In genomic region chr4:40438384-40439026, GRCh38 we compare ENCODE assay signal across 14 cellular contexts.
"Had no signal": no experiment of that assay in that cellular context is flagged by ENCODE, and none has a peak within 500 bp of the region (broad histone marks: within the 10 kb centered on the region; RNA-seq: fewer than 3 reads in every experiment).

No MANE protein-coding gene starts in this region.

- H3K4me3 Mint-ChIP-seq: activated CD4-positive, alpha-beta memory T cell treated with anti-CD3 and anti-CD28 coated beads for 36 hours; memory B cell; natural killer cell treated with Interleukin-12 subunit alpha and Interleukin-12 subunit beta and Interleukin-15 and Interleukin-18, amount 100 ng/mL, for 72 hours; stimulated activated naive B cell treated with anti-CD40 and anti-IgM and Interleukin-4, amounts not matched to agents 10 μg/mL and 1 μg/mL and 100 μg/mL, for 72 hours had no signal

- H3K27me3 Mint-ChIP-seq: memory B cell; stimulated activated naive B cell treated with anti-CD40 and anti-IgM and Interleukin-4, amounts not matched to agents 10 μg/mL and 1 μg/mL and 100 μg/mL, for 72 hours had no signal

- H3K27ac Mint-ChIP-seq: activated CD4-positive, alpha-beta memory T cell treated with anti-CD3 and anti-CD28 coated beads for 36 hours; memory B cell; natural killer cell treated with Interleukin-12 subunit alpha and Interleukin-12 subunit beta and Interleukin-15 and Interleukin-18, amount 100 ng/mL, for 72 hours; stimulated activated naive B cell treated with anti-CD40 and anti-IgM and Interleukin-4, amounts not matched to agents 10 μg/mL and 1 μg/mL and 100 μg/mL, for 72 hours had no signal

- H3K27me3 ChIP-seq: cardiac muscle cell, tibial artery, vagina had no signal

- ATAC-seq: activated CD4-positive, CD25-positive, alpha-beta regulatory T cell treated with anti-CD3 and anti-CD28 coated beads, Interleukin-2, amount 50 U/mL, for 24 hours; stimulated activated naive B cell treated with anti-CD40 and anti-IgM and Interleukin-4, amounts not matched to agents 10 μg/mL and 1 μg/mL and 100 μg/mL, for 72 hours had no signal

- H3K9me3 Mint-ChIP-seq: memory B cell; natural killer cell treated with Interleukin-12 subunit alpha and Interleukin-12 subunit beta and Interleukin-15 and Interleukin-18, amount 100 ng/mL, for 72 hours had no signal

- H3K36me3 Mint-ChIP-seq: activated CD4-positive, alpha-beta memory T cell treated with anti-CD3 and anti-CD28 coated beads for 36 hours; natural killer cell treated with Interleukin-12 subunit alpha and Interleukin-12 subunit beta and Interleukin-15 and Interleukin-18, amount 100 ng/mL, for 72 hours had no signal

- H3K4me1 ChIP-seq: tibial artery, vagina had no signal

- H3K9me3 ChIP-seq: vagina had no signal

- H3K27ac ChIP-seq: cardiac muscle cell, dorsolateral prefrontal cortex, tibial artery, vagina had no signal

- DNase-seq: activated CD4-positive, alpha-beta memory T cell treated with anti-CD3 and anti-CD28 coated beads for 36 hours; activated CD8-positive, alpha-beta memory T cell treated with anti-CD3 and anti-CD28 coated beads, Interleukin-2, amount 50 U/mL, for 4 hours; activated gamma-delta T cell treated with Interleukin-2 at 50 U/mL for 16 hours; activated T-cell treated with anti-CD3 and anti-CD28 coated beads, Interleukin-2, amount 50 U/mL, for 48 hours; dorsolateral prefrontal cortex; erythroblast; nucleus accumbens; stimulated activated naive B cell treated with anti-CD40 and anti-IgM and Interleukin-4, amounts not matched to agents 10 μg/mL and 1 μg/mL and 100 μg/mL, for 72 hours; tibial artery had no signal

- H3K36me3 ChIP-seq: cardiac muscle cell had no signal

- H3K4me3 ChIP-seq: cardiac muscle cell, dorsolateral prefrontal cortex, tibial artery, vagina had no signal
